8 cellular contexts compared by ENCODE assay signal in the genomic region with DNA sequence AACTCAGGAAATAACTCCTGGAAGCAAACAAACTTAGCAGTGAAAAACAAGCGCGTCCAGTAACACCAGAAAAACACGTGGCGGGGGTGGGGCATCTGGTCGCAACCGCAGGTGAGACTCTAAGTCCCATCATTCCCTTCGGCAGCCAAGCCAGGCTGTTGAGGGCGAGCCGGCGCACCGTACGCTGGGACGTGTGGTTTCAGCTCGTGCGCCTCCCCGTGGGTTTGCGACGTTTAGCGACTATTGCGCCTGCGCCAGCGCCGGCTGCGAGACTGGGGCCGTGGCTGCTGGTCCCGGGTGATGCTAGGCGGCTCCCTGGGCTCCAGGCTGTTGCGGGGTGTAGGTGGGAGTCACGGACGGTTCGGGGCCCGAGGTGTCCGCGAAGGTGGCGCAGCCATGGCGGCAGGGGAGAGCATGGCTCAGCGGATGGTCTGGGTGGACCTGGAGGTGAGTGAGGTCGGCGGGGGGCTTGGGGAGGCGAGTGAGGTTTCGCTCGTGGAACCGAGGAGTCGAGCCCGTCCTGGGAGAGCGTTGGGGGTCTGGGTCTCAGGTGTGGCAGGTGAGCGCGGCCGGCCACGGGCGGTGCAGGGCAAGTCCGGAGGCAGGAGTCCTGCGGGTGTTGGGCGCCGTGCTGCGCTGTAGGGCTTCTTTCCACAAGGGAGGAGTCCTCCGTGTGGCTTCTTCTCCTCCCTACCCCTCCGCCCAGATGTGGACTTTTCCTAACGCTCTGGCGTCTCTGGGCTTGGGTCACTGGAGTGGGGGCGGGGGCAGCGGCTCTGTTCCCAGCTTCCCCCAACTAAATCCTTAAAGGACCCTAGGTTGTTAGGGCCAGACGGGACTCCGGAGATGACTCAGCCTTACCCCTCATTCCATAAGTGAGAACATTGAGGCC. TPM values are rescaled to one million over a fixed set of nuclear protein-coding genes. Genes with fewer than 3 reads are reported as not detected.
A peak's percentile ranks its signal among the peaks of the same experiment; 100 is the strongest.
DNase-seq lines count a peak whose midpoint lies in the region; ATAC-seq and TF ChIP-seq lines count a peak whose summit lies in the region.

A gene (plus strand): TSS at position 239 of the 892 bp plus-strand sequence. CDS start 62 bp downstream, at position 301.

- H3K27ac Mint-ChIP-seq in activated CD4-positive, alpha-beta T cell treated with anti-CD3 and anti-CD28 coated beads for 36 hours: peak within 1 kb of the TSS; percentile 93

- peak; percentile 51 for TF ChIP-seq CTCF in BJ (IDR thresholded peaks at IDR 0.05; ENCODE audit: insufficient read depth, low read depth, low read length)
- TF ChIP-seq CTCF in choroid plexus epithelial cell (conservative IDR thresholded peaks at IDR 0.05; ENCODE audit: low read depth, low read length): no peak

- H3K27me3 Mint-ChIP-seq in activated CD4-positive, alpha-beta T cell treated with anti-CD3 and anti-CD28 coated beads for 36 hours: no peaks in the 10 kb centered on the region

- peak; percentile 99 for ATAC-seq in HG03442 (IDR thresholded peaks at IDR 0.05; ENCODE audit: unreplicated experiment)
- peak; percentile 97 for ATAC-seq in activated CD4-positive, alpha-beta T cell treated with anti-CD3 and anti-CD28 coated beads for 36 hours

- H3K4me1 Mint-ChIP-seq in activated CD4-positive, alpha-beta T cell treated with anti-CD3 and anti-CD28 coated beads for 36 hours: peaks cover 27% of the 10 kb centered on the region

- DNase-seq in BJ (ENCODE audit: low read depth) (peak; percentile 79), GM19238 (ENCODE audit: insufficient read length, low spot score) (peak; percentile 81), NCI-H524 (lab: John Stamatoyannopoulos, UW) (peak; percentile 75 to 92), choroid plexus epithelial cell (ENCODE audit: low read depth) (peak; percentile 98), kidney glomerular epithelial cell (lab: John Stamatoyannopoulos, UW) (peak; percentile 96)
- DNase-seq in activated CD4-positive, alpha-beta T cell treated with anti-CD3 and anti-CD28 coated beads for 36 hours: peak; percentile 96
- DNase-seq in stimulated activated CD4-positive, alpha-beta T cell treated with anti-CD3 and anti-CD28 coated beads, Interleukin-1b, Interleukin-23, amount 100 ng/mL, for 1 hour (ENCODE audit: low read depth in 2 of 2): peak; percentile 80 to 83

- H3K36me3 ChIP-seq in BJ (ENCODE audit: control insufficient read depth, insufficient read depth, low read length): no peaks in the 10 kb centered on the region

- intact Hi-C loops in activated CD4-positive, alpha-beta T cell treated with anti-CD3 and anti-CD28 coated beads for 36 hours (cut with DNase I, micrococcal nuclease): loop anchor here (1.0 to 10.0 kb wide), 8 partner anchors 39 to 1125 kb away; a partner anchor contains a TSS

- peaks cover 19% of the 10 kb centered on the region for H3K36me3 Mint-ChIP-seq in activated CD4-positive, alpha-beta T cell treated with anti-CD3 and anti-CD28 coated beads for 36 hours (ENCODE audit: low read depth)

- POLR2A ChIA-PET in BJ (lab: Charles Lee): interaction anchor here (1.3 kb wide), 1 partner anchor 142 kb away, joined by 3 read pairs; no protein-coding TSS in a partner anchor
- POLR2A ChIA-PET in activated CD4-positive, alpha-beta T cell treated with anti-CD3 and anti-CD28 coated beads for 36 hours (lab: Charles Lee): interaction anchor here (1.0 kb wide), 1 partner anchor 39 kb away, joined by 4 read pairs; a partner anchor contains a TSS

- H3K4me3 ChIP-seq in BJ (ENCODE audit: low read depth, low read length) (peak within 1 kb of the TSS; percentile 99), choroid plexus epithelial cell (ENCODE audit: low read depth, low read length) (peak within 1 kb of the TSS; percentile 97)

- CTCF ChIA-PET in BJ (lab: Yijun Ruan, JAX): interaction anchor here (0.6 kb wide), 2 partner anchors 36 to 60 kb away, joined by 3 read pairs; no protein-coding TSS in a partner anchor
- CTCF ChIA-PET in activated CD4-positive, alpha-beta T cell treated with anti-CD3 and anti-CD28 coated beads for 36 hours (lab: Charles Lee): interaction anchor here (0.7 to 1.3 kb wide), 7 partner anchors 9 to 61 kb away, joined by 3 to 6 read pairs (median 4); no protein-coding TSS in a partner anchor

- no peaks in the 10 kb centered on the region for H3K9me3 Mint-ChIP-seq in activated CD4-positive, alpha-beta T cell treated with anti-CD3 and anti-CD28 coated beads for 36 hours (ENCODE audit: low read depth)

- peak within 1 kb of the TSS; percentile 93 for H3K4me3 Mint-ChIP-seq in activated CD4-positive, alpha-beta T cell treated with anti-CD3 and anti-CD28 coated beads for 36 hours

- H3K27me3 ChIP-seq in BJ (ENCODE audit: control insufficient read depth, insufficient read depth, low read length): no peaks in the 10 kb centered on the region

RNA-seq across cellular contexts. Expression of the gene that starts here (rescaled TPM):
- polyA plus RNA-seq in BJ (2011; rRNA removed): 266 and 420 TPM in 2 replicates
- 36.1 and 42.1 TPM in 2 replicates for polyA minus RNA-seq in BJ (2011; rRNA and poly(A)+ RNA removed)
- 10 to 100 TPM; 66.6 to 70.0 TPM for total RNA-seq in activated CD4-positive, alpha-beta T cell treated with anti-CD3 and anti-CD28 coated beads for 36 hours

Comparison
In these comparisons a context has a peak if more than half of its experiments do, and no peak if none do; other contexts are left out.
1. Peak in every context shown above with its lines: DNase-seq, ATAC-seq and H3K4me3 ChIP-seq.